16 cellular contexts compared by ENCODE assay signal in the genomic region with DNA sequence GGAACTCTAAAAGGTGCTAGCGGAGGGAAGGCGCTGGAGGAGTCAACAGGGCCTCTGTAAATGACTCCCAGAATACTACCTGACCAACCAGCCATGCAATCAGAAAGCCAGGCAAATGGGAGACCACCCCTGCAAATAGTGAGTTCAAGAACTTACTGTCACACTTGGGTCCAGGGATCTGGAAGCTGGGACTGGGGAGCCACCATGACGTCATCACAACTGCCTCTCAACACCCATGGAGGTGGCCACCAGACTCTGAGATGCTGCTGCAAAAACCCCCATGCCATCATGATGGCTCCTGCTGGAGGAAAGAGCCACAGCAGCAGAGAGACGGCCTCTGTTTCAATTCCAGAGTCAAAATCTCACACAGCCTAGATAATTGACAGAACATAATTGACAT. TPM values are rescaled to one million over a fixed set of nuclear protein-coding genes. Genes with fewer than 3 reads are reported as not detected.
DNase-seq lines count a peak whose midpoint lies in the region; TF ChIP-seq lines count a peak whose summit lies in the region.
"Had no signal": no experiment of that assay in that cellular context is flagged by ENCODE, and none has a peak within 500 bp of the region (broad histone marks: within the 10 kb centered on the region; RNA-seq: fewer than 3 reads in every experiment).

No MANE protein-coding gene starts in this region.

- H3K9me3 ChIP-seq in HEK293 (ENCODE audit: control insufficient read depth, insufficient read depth, low read depth, low read length) (no peaks in the 10 kb centered on the region), suprapubic skin (no peaks in the 10 kb centered on the region)
- H3K9me3 ChIP-seq: HAP-1 had no signal

- TF ChIP-seq EP300 in suprapubic skin (IDR thresholded peaks at IDR 0.05) = no peak

- TF ChIP-seq POLR2A in suprapubic skin (IDR thresholded peaks at IDR 0.05) = no peak

- peaks cover 52% of the 10 kb centered on the region for H3K27me3 ChIP-seq in suprapubic skin

- H3K36me3 ChIP-seq in HEK293 (ENCODE audit: control insufficient read depth in 2 of 2, insufficient read depth in 1 of 2, low read length in 2 of 2) (no peaks in the 10 kb centered on the region), suprapubic skin (no peaks in the 10 kb centered on the region)
- H3K36me3 ChIP-seq: HAP-1 had no signal

- CTCF ChIA-PET in HEK293 (lab: Yijun Ruan, JAX) = interaction anchor here (0.8 to 2.4 kb wide), 5 partner anchors 13 to 170 kb away, joined by 3 to 9 read pairs (median 3); no protein-coding TSS in a partner anchor

- H3K27ac ChIP-seq in HEK293 (ENCODE audit: extremely low read depth, low read depth, low read length) = no peak overlapping the region
- H3K27ac ChIP-seq in coronary artery = no peak overlapping the region
- no peak overlapping the region for H3K27ac ChIP-seq in suprapubic skin
- H3K27ac ChIP-seq: GM23248 had no signal

- peak; percentile 56 for DNase-seq in coronary artery (ENCODE audit: low spot score)
- peak; percentile 20 for DNase-seq in islet precursor cell
- DNase-seq in suprapubic skin (ENCODE audit: low spot score in 2 of 2) = no peak
- DNase-seq in stimulated activated CD4-positive, alpha-beta T cell treated with anti-CD3 and anti-CD28 coated beads, Interleukin-2, amount 100 ng/mL, for 24 hours = no peak
- no peak for DNase-seq in NCI-H2196 treated with DMSO at 0.1 percent for 48 hours (lab: John Stamatoyannopoulos, UW; ENCODE audit: unreplicated experiment)
- DNase-seq: C1 segment of cervical spinal cord; Calu3; CD4-positive, alpha-beta memory T cell; COR-L47; DMS153; DND-41; GM23248 had no signal

- POLR2A ChIA-PET in HEK293 (lab: Yijun Ruan, JAX) = no interaction called here

- H3K4me1 ChIP-seq in HEK293 (ENCODE audit: control insufficient read depth, insufficient read depth, low read length) (no peaks in the 10 kb centered on the region), suprapubic skin (no peaks in the 10 kb centered on the region)
- H3K4me1 ChIP-seq: HAP-1 had no signal

- no peak overlapping the region for H3K4me3 ChIP-seq in HEK293 (ENCODE audit: low read depth, low read length)
- H3K4me3 ChIP-seq in coronary artery = no peak overlapping the region
- no peak overlapping the region for H3K4me3 ChIP-seq in suprapubic skin
- H3K4me3 ChIP-seq: GM23248, HAP-1 had no signal

- no peak for TF ChIP-seq CTCF in HEK293 (tag by site-specific recombination; IDR thresholded peaks at IDR 0.05)
- no peak for TF ChIP-seq CTCF in coronary artery (IDR thresholded peaks at IDR 0.05)
- no peak for TF ChIP-seq CTCF in suprapubic skin (IDR thresholded peaks at IDR 0.05)

- 91% methylated on average over 4 of the region's 4 CpGs for WGBS in suprapubic skin

TF ChIP-seq in HEK293, 187 proteins besides CTCF, POLR2A, EP300 and RAD21:
- TF ChIP-seq, protein P1, sequence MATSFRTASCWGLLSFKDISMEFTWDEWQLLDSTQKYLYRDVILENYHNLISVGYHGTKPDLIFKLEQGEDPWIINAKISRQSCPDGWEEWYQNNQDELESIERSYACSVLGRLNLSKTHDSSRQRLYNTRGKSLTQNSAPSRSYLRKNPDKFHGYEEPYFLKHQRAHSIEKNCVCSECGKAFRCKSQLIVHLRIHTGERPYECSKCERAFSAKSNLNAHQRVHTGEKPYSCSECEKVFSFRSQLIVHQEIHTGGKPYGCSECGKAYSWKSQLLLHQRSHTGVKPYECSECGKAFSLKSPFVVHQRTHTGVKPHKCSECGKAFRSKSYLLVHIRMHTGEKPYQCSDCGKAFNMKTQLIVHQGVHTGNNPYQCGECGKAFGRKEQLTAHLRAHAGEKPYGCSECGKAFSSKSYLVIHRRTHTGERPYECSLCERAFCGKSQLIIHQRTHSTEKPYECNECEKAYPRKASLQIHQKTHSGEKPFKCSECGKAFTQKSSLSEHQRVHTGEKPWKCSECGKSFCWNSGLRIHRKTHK (tag by site-specific recombination; IDR thresholded peaks at IDR 0.05) = no peak
- no peak for TF ChIP-seq YY2 (tag by site-specific recombination; IDR thresholded peaks at IDR 0.05)
- TF ChIP-seq ZBTB20 (tag by site-specific recombination; IDR thresholded peaks at IDR 0.05) = no peak
- TF ChIP-seq ZNF324 (tag by site-specific recombination; IDR thresholded peaks at IDR 0.05) = no peak
- peak; percentile 65; the same call in 1 of the 2 replicates for TF ChIP-seq ATF2 (tag by site-specific recombination; IDR thresholded peaks at IDR 0.05; ENCODE audit: low read depth)

RNA-seq across cellular contexts. Expression of gene PDYN, which starts 8.5 kb away (rescaled TPM):
- not detected for total RNA-seq in suprapubic skin
- total RNA-seq: A172; A673; Calu3; CD4-positive, alpha-beta memory T cell; GM23248 had no signal

Comparison
In these comparisons a context has a peak if more than half of its experiments do, and no peak if none do; other contexts are left out.
1. DNase-seq: peak in coronary artery (single experiment) and islet precursor cell (single experiment); none in suprapubic skin (0 of 2), stimulated activated CD4-positive, alpha-beta T cell treated with anti-CD3 and anti-CD28 coated beads, Interleukin-2, amount 100 ng/mL, for 24 hours (0 of 2) and NCI-H2196 treated with DMSO at 0.1 percent for 48 hours (single experiment).